15 cellular contexts compared by ENCODE assay signal in the genomic region with DNA sequence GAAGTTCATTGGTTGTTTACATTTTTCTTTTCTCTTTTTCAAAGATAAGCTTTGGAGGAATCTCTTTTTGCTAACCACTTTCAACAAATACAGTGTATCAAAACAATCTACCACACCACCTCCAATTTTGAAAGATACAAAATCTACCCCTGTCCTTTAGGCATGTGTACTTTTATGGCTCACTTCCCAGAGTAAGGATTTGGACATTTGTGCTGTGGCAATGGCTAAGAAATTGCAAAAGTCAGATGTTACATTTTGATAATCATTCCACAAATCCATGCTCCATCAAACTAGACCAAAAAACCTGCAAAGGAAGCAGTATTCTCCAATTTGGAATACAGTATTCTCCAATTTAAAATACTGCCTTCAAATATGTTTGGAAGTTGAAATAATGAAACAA.
DNase-seq lines count a peak whose midpoint lies in the region; ATAC-seq, FAIRE-seq and TF ChIP-seq lines count a peak whose summit lies in the region.
"Had no signal": no experiment of that assay in that cellular context is flagged by ENCODE, and none has a peak within 500 bp of the region (broad histone marks: within the 10 kb centered on the region; RNA-seq: fewer than 3 reads in every experiment).

No MANE protein-coding gene starts in this region.

- H3K4me1 ChIP-seq in keratinocyte (ENCODE audit: control insufficient read depth, extremely low read depth, insufficient read depth, low read length) (no peaks in the 10 kb centered on the region), thoracic aorta (ENCODE audit: control insufficient read depth in 1 of 2, low read depth in 2 of 2) (peaks cover 0 to 4% of the 10 kb centered on the region in 2 donors), Karpas-422 (ENCODE audit: low read length) (no peaks in the 10 kb centered on the region)

- no peak for DNase-seq in HL-60 (ENCODE audit: low read depth in 1 of 2, low spot score in 1 of 2)
- DNase-seq in brain microvascular endothelial cell = no peak
- DNase-seq in keratinocyte (ENCODE audit: low read depth, low spot score) = no peak
- DNase-seq in thoracic aorta (ENCODE audit: low spot score) = no peak
- no peak for DNase-seq in Karpas-422
- no peak for DNase-seq in sciatic nerve (ENCODE audit: low spot score)
- DNase-seq in KG1 (lab: John Stamatoyannopoulos, UW) = no peak
- DNase-seq: activated T-cell treated with anti-CD3 and anti-CD28 coated beads, Interleukin-2, amount 50 U/mL, for 1 hour; amniotic stem cell; naive B cell; NCI-H2029; small intestine; SW 1271 had no signal

- ATAC-seq in thoracic aorta (ENCODE audit: insufficient number of reproducible peaks, low FRiP score, low read depth) (no peak), sciatic nerve (no peak)
- ATAC-seq: activated CD4-positive, CD25-positive, alpha-beta regulatory T cell treated with anti-CD3 and anti-CD28 coated beads, Interleukin-2, amount 50 U/mL, for 24 hours; K562 had no signal

- H3K9me3 ChIP-seq in keratinocyte (ENCODE audit: control insufficient read depth, low read depth, low read length) (no peaks in the 10 kb centered on the region), thoracic aorta (no peaks in the 10 kb centered on the region), Karpas-422 (ENCODE audit: low read length) (no peaks in the 10 kb centered on the region)

- H3K27ac ChIP-seq in HL-60 (replicated peaks) (peak overlapping the region; percentile 79), brain microvascular endothelial cell (no peak overlapping the region), keratinocyte (ENCODE audit: control insufficient read depth, insufficient read depth, low read length) (no peak overlapping the region), thoracic aorta (no peak overlapping the region), Karpas-422 (ENCODE audit: low read length) (no peak overlapping the region)

- H3K9me2 ChIP-seq in Karpas-422 (replicated peaks; ENCODE audit: insufficient read depth, low read length) = no peaks in the 10 kb centered on the region

- H3K79me2 ChIP-seq in keratinocyte (ENCODE audit: control insufficient read depth, insufficient read depth, low read length) (no peaks in the 10 kb centered on the region), Karpas-422 (ENCODE audit: low read length) (no peaks in the 10 kb centered on the region)

- dilution Hi-C loops in keratinocyte (cut with MboI; ENCODE audit: extremely low pct_ligation_motif_present, low sequenced_read_pairs) = no loop called here

- H3K4me3 ChIP-seq in HL-60 (replicated peaks; ENCODE audit: insufficient read depth, low read length) (peak overlapping the region; percentile 48), brain microvascular endothelial cell (ENCODE audit: low read depth, low read length) (peak overlapping the region; percentile 64), keratinocyte (ENCODE audit: control insufficient read depth in 2 of 3, extremely low read depth in 1 of 3, insufficient read depth in 2 of 3, low read depth in 1 of 3, low read length in 3 of 3) (no peak overlapping the region), thoracic aorta (peak overlapping the region; percentile 65), Karpas-422 (ENCODE audit: low read length) (no peak overlapping the region)
- H3K4me3 ChIP-seq: K562 had no signal

- H3K4me2 ChIP-seq in keratinocyte (ENCODE audit: control insufficient read depth, extremely low read depth, insufficient read depth, low read depth, low read length) (peak overlapping the region; percentile 43), Karpas-422 (ENCODE audit: low read depth, low read length, poor library complexity, severe bottlenecking) (no peak overlapping the region)

- intact Hi-C loops in sciatic nerve (cut with DNase I) = no loop called here

- FAIRE-seq in keratinocyte (lab: Jason Lieb, UNC) = no peak
- FAIRE-seq: K562, small intestine had no signal

- no peak overlapping the region for H2AFZ ChIP-seq in keratinocyte (ENCODE audit: control insufficient read depth, low read length)
- no peak overlapping the region for H2AFZ ChIP-seq in Karpas-422 (ENCODE audit: low read length)

- H4K20me1 ChIP-seq in keratinocyte (ENCODE audit: control insufficient read depth, extremely low read depth, insufficient read depth, low read length) (no peaks in the 10 kb centered on the region), Karpas-422 (ENCODE audit: insufficient read depth, low read depth, low read length) (no peaks in the 10 kb centered on the region)

- TF ChIP-seq CTCF in HL-60 (IDR thresholded peaks at IDR 0.05; ENCODE audit: insufficient read depth, low read length) (no peak), brain microvascular endothelial cell (IDR thresholded peaks at IDR 0.05; ENCODE audit: low read depth, low read length, missing control alignments) (no peak), keratinocyte (optimal IDR thresholded peaks at IDR 0.05 in 1 of 3, IDR thresholded peaks at IDR 0.05 in 1 of 3, conservative IDR thresholded peaks at IDR 0.05 in 1 of 3; ENCODE audit: extremely low read depth in 1 of 3, insufficient read depth in 2 of 3, low read length in 3 of 3) (no peak), thoracic aorta (IDR thresholded peaks at IDR 0.05) (no peak)

- H3K27me3 ChIP-seq in HL-60 (ENCODE audit: insufficient read depth, poor library complexity, severe bottlenecking) (no peaks in the 10 kb centered on the region), brain microvascular endothelial cell (replicated peaks) (no peaks in the 10 kb centered on the region), keratinocyte (ENCODE audit: control insufficient read depth, extremely low read depth, insufficient read depth, low read length) (no peaks in the 10 kb centered on the region), thoracic aorta (replicated peaks; ENCODE audit: insufficient read depth) (no peaks in the 10 kb centered on the region), Karpas-422 (ENCODE audit: low read length) (no peaks in the 10 kb centered on the region)

- no peaks in the 10 kb centered on the region for H3K36me3 ChIP-seq in brain microvascular endothelial cell (replicated peaks)
- H3K36me3 ChIP-seq in keratinocyte (ENCODE audit: control insufficient read depth in 2 of 2, extremely low read depth in 1 of 2, insufficient read depth in 2 of 2, low read length in 2 of 2) = no peaks in the 10 kb centered on the region
- H3K36me3 ChIP-seq in thoracic aorta = no peaks in the 10 kb centered on the region
- H3K36me3 ChIP-seq in Karpas-422 (ENCODE audit: insufficient read depth, low read length) = no peaks in the 10 kb centered on the region

- no peak overlapping the region for H3K9ac ChIP-seq in keratinocyte (ENCODE audit: control insufficient read depth, extremely low read depth, insufficient read depth, low read length)
- H3K9ac ChIP-seq in Karpas-422 (ENCODE audit: low read length) = no peak overlapping the region

- in situ Hi-C loops in brain microvascular endothelial cell (cut with HindIII; ENCODE audit: low pct_ligation_motif_present, low sequenced_read_pairs) = no loop called here

- H3K9me1 ChIP-seq in keratinocyte (ENCODE audit: control insufficient read depth, extremely low read depth, insufficient read depth, low read length) = no peaks in the 10 kb centered on the region

Comparison
In these comparisons a context has a peak if more than half of its experiments do, and no peak if none do; other contexts are left out.
1. H3K4me3 ChIP-seq: peak in HL-60 (single experiment), brain microvascular endothelial cell (single experiment) and thoracic aorta (single experiment); none in keratinocyte (0 of 3) and Karpas-422 (single experiment).